ENCODE assay signal across 17 cellular contexts in the genomic region with DNA sequence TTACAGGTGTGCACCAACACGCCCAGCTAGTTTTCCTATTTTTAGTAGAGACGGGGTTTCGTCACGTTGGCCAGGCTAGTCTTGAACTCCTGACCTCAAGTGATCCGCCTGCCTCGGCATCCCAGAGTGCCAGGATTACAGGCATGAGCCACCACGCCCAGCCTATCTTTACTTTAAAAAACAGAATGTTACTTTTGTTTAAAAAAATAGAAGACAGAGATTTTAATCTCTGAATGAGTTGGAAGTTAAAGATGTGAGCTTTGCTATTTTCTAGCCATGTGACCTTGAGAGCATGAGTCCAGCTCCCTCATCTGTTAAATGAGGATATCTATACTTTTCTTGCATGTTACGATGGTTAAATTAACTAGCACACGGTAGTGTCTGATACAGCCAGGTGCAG. TPM values are rescaled to one million over a fixed set of nuclear protein-coding genes. Genes with fewer than 3 reads are reported as not detected.
DNase-seq lines count a peak whose midpoint lies in the region; ATAC-seq, FAIRE-seq and TF ChIP-seq lines count a peak whose summit lies in the region.
"Had no signal": no experiment of that assay in that cellular context is flagged by ENCODE, and none has a peak within 500 bp of the region (broad histone marks: within the 10 kb centered on the region; RNA-seq: fewer than 3 reads in every experiment).

No MANE protein-coding gene starts in this region.

- no peaks in the 10 kb centered on the region; a peak in 1 of 5 replicates for H3K27me3 ChIP-seq in HepG2 (ENCODE audit: control insufficient read depth in 1 of 2, insufficient read depth in 2 of 2, low read length in 2 of 2)
- H3K27me3 ChIP-seq in right lobe of liver, result no peaks in the 10 kb centered on the region
- no peaks in the 10 kb centered on the region for H3K27me3 ChIP-seq in K562 (ENCODE audit: control insufficient read depth in 2 of 2, insufficient read depth in 2 of 2, low read length in 2 of 2)
- no peaks in the 10 kb centered on the region for H3K27me3 ChIP-seq in spleen (replicated peaks in 1 of 7)
- no peaks in the 10 kb centered on the region for H3K27me3 ChIP-seq in vagina
- H3K27me3 ChIP-seq: BLaER1 treated with 17β-estradiol and CSF1 and Interleukin-3, amounts not matched to agents 10 nM and 100 nM had no signal

- ATAC-seq in HepG2 (no peak), right lobe of liver (no peak), K562 (no peak)
- ATAC-seq: CD8-positive, alpha-beta T cell; GM12878 had no signal

- no peaks in the 10 kb centered on the region for H3K9me1 ChIP-seq in K562 (ENCODE audit: control insufficient read depth, insufficient read depth, low read length)

- H3K9me3 ChIP-seq in HepG2 (ENCODE audit: low read length) (no peaks in the 10 kb centered on the region), right lobe of liver (no peaks in the 10 kb centered on the region), K562 (replicated peaks; ENCODE audit: control insufficient read depth, insufficient read depth, low read depth, low read length) (no peaks in the 10 kb centered on the region), spleen (no peaks in the 10 kb centered on the region), vagina (no peaks in the 10 kb centered on the region)
- H3K9me3 ChIP-seq: BLaER1 treated with 17β-estradiol and CSF1 and Interleukin-3, amounts not matched to agents 10 nM and 100 nM had no signal

- no peak for FAIRE-seq in HepG2 (lab: Jason Lieb, UNC)
- FAIRE-seq in K562 (lab: Jason Lieb, UNC), result no peak
- FAIRE-seq: GM12878, GM19239, H1 had no signal

- CTCF ChIA-PET in HepG2 (lab: Yijun Ruan, JAX; ENCODE audit: low intra/inter-chr PET ratio, low total read pairs) (no interaction called here), K562 (lab: Yijun Ruan, JAX; ENCODE audit: low intra/inter-chr PET ratio) (no interaction called here)

- no peak for TF ChIP-seq RAD21 in HepG2 (CRISPR knock-in tag; IDR thresholded peaks at IDR 0.05)
- no peak for TF ChIP-seq RAD21 in K562 (CRISPR knock-in tag; conservative IDR thresholded peaks at IDR 0.05 in 1 of 2, IDR thresholded peaks at IDR 0.05 in 1 of 2)

- no peak overlapping the region for H3K9ac ChIP-seq in HepG2 (ENCODE audit: insufficient read depth, low read depth, low read length)
- no peak overlapping the region for H3K9ac ChIP-seq in K562 (ENCODE audit: insufficient read depth in 1 of 2, low read depth in 2 of 2, low read length in 2 of 2)
- H3K9ac ChIP-seq: BLaER1 treated with 17β-estradiol and CSF1 and Interleukin-3, amounts not matched to agents 10 nM and 100 nM had no signal

- POLR2A ChIA-PET in HepG2 (lab: Yijun Ruan, JAX) (no interaction called here), K562 (lab: Yijun Ruan, JAX) (interaction anchor here (0.6 kb wide), 3 partner anchors 28 to 575 kb away, joined by 3 to 4 read pairs (median 4); no protein-coding TSS in a partner anchor)

- H3K4me3 ChIP-seq in HepG2 (replicated peaks in 1 of 3; ENCODE audit: insufficient read depth in 1 of 3, low read depth in 2 of 3, low read length in 3 of 3) (no peak overlapping the region), right lobe of liver (no peak overlapping the region), K562 (no peak overlapping the region), spleen (no peak overlapping the region), vagina (no peak overlapping the region)
- H3K4me3 ChIP-seq: BLaER1 treated with 17β-estradiol and CSF1 and Interleukin-3, amounts not matched to agents 10 nM and 100 nM; GM12878 had no signal

- TF ChIP-seq EP300 in HepG2 (IDR thresholded peaks at IDR 0.05; ENCODE audit: low read depth in 2 of 2, low read length in 2 of 2) (no peak), HepG2 (CRISPR knock-in tag; IDR thresholded peaks at IDR 0.05; ENCODE audit: borderline replicate concordance) (no peak), K562 (IDR thresholded peaks at IDR 0.05; ENCODE audit: low read length) (no peak)

- H4K20me1 ChIP-seq in HepG2 (ENCODE audit: insufficient read depth, low read length) (no peaks in the 10 kb centered on the region), K562 (replicated peaks; ENCODE audit: control insufficient read depth, insufficient read depth, low read length) (peaks cover under 1% of the 10 kb centered on the region; the same call in 1 of the 2 replicates)

- TF ChIP-seq POLR2A in HepG2 (IDR thresholded peaks at IDR 0.05; ENCODE audit: insufficient read depth in 1 of 2, low read depth in 2 of 2, low read length in 2 of 2) (no peak), right lobe of liver (IDR thresholded peaks at IDR 0.05) (no peak), K562 (conservative IDR thresholded peaks at IDR 0.05) (no peak), spleen (IDR thresholded peaks at IDR 0.05) (no peak), vagina (IDR thresholded peaks at IDR 0.05) (no peak)

- in situ Hi-C loops in HepG2 (cut with HindIII; ENCODE audit: extremely low pct_ligation_motif_present, low pct_unique_long_range_greater_than_20kb) (no loop called here), K562 (cut with MboI) (no loop called here)

- intact Hi-C loops in HepG2 (cut with micrococcal nuclease; ENCODE audit: unreplicated experiment) (loop anchor here (10.0 kb wide), 1 partner anchor 85 kb away; no protein-coding TSS in a partner anchor), right lobe of liver (cut with DNase I) (no loop called here), K562 (cut with micrococcal nuclease) (no loop called here), spleen (cut with DNase I; ENCODE audit: low total_unique reads) (no loop called here), vagina (cut with DNase I) (no loop called here)

- H3K4me1 ChIP-seq in HepG2 (ENCODE audit: insufficient read depth, low read length), result peaks cover 40% of the 10 kb centered on the region
- H3K4me1 ChIP-seq in right lobe of liver, result peaks cover 0 to 11% (median 5%) of the 10 kb centered on the region in 4 donors
- H3K4me1 ChIP-seq in K562 (replicated peaks in 1 of 2; ENCODE audit: control insufficient read depth in 2 of 2, insufficient read depth in 2 of 2, low read length in 2 of 2), result peaks cover 20 to 36% of the 10 kb centered on the region in 2 experiments
- H3K4me1 ChIP-seq in spleen, result peaks cover 0 to 9% (median 4%) of the 10 kb centered on the region in 6 donors
- H3K4me1 ChIP-seq in vagina, result peaks cover 5% of the 10 kb centered on the region

- BruUV-seq in HepG2 (replicated peaks; lab: Mats Ljungman, UMichigan) (no TSS peak), K562 (replicated peaks; lab: Mats Ljungman, UMichigan) (no TSS peak)

- H3K36me3 ChIP-seq in HepG2 (replicated peaks in 1 of 2; ENCODE audit: control insufficient read depth in 1 of 2, insufficient read depth in 2 of 2, low read length in 2 of 2) (no peaks in the 10 kb centered on the region), right lobe of liver (no peaks in the 10 kb centered on the region), K562 (ENCODE audit: control insufficient read depth, insufficient read depth, low read length) (peaks cover 5% of the 10 kb centered on the region; the same call in 1 of the 3 replicates), spleen (no peaks in the 10 kb centered on the region), vagina (no peaks in the 10 kb centered on the region)
- H3K36me3 ChIP-seq: BLaER1 treated with 17β-estradiol and CSF1 and Interleukin-3, amounts not matched to agents 10 nM and 100 nM had no signal

- 6% methylated on average over 9 of the region's 9 CpGs for WGBS in HepG2 (ENCODE audit: low lambda C conversion rate)
- WGBS in right lobe of liver (ENCODE audit: insufficient coverage, low coverage, low lambda C conversion rate, missing lambda C conversion rate), result 66% methylated on average over 9 of the region's 9 CpGs
- WGBS in K562 (ENCODE audit: insufficient coverage, low coverage, missing lambda C conversion rate), result 15% methylated on average over 9 of the region's 9 CpGs
- WGBS in spleen, 5 donors, result 72 to 82% (median 74%) methylated on average over 9 of the region's 9 CpGs

- no peak overlapping the region for H2AFZ ChIP-seq in HepG2 (ENCODE audit: low read length)
- H2AFZ ChIP-seq in K562 (ENCODE audit: low read depth, low read length), result peak overlapping the region; percentile 43

- H3K4me2 ChIP-seq in HepG2 (ENCODE audit: low read depth, low read length) (peak overlapping the region; percentile 23; the same call in 1 of the 2 replicates), K562 (ENCODE audit: insufficient read depth, low read length) (no peak overlapping the region)
- H3K4me2 ChIP-seq: BLaER1 treated with 17β-estradiol and CSF1 and Interleukin-3, amounts not matched to agents 10 nM and 100 nM had no signal

- no peak overlapping the region for H3K27ac ChIP-seq in HepG2 (ENCODE audit: extremely low read length, insufficient read depth, low read length)
- H3K27ac ChIP-seq in right lobe of liver, result no peak overlapping the region
- H3K27ac ChIP-seq in K562 (ENCODE audit: extremely low read depth, low read depth, low read length), result peak overlapping the region; percentile 3; the same call in 1 of the 3 replicates
- H3K27ac ChIP-seq in spleen, result no peak overlapping the region
- H3K27ac ChIP-seq in vagina, result no peak overlapping the region
- H3K27ac ChIP-seq: BLaER1 treated with 17β-estradiol and CSF1 and Interleukin-3, amounts not matched to agents 10 nM and 100 nM had no signal

- H3K79me2 ChIP-seq in HepG2 (ENCODE audit: insufficient read depth, low read length), result peaks cover 8% of the 10 kb centered on the region
- peaks cover 13% of the 10 kb centered on the region for H3K79me2 ChIP-seq in K562 (ENCODE audit: control insufficient read depth, insufficient read depth, low read length)

- TF ChIP-seq CTCF in HepG2 (CRISPR knock-in tag; IDR thresholded peaks at IDR 0.05), result no peak
- no peak for TF ChIP-seq CTCF in right lobe of liver (IDR thresholded peaks at IDR 0.05)
- no peak for TF ChIP-seq CTCF in K562 (IDR thresholded peaks at IDR 0.05 in 2 of 3, conservative IDR thresholded peaks at IDR 0.05 in 1 of 3; ENCODE audit: insufficient read depth in 2 of 3, low read depth in 1 of 3, low read length in 3 of 3)
- no peak for TF ChIP-seq CTCF in spleen (IDR thresholded peaks at IDR 0.05 in 8 of 11, conservative IDR thresholded peaks at IDR 0.05 in 3 of 11)
- no peak for TF ChIP-seq CTCF in vagina (IDR thresholded peaks at IDR 0.05)

- DNase-seq in HepG2 (ENCODE audit: low spot score), result no peak
- DNase-seq in right lobe of liver, result no peak
- no peak for DNase-seq in K562 (ENCODE audit: extremely low read depth in 1 of 4, low spot score in 3 of 4)
- DNase-seq in spleen, result peak; percentile 9
- no peak for DNase-seq in vagina (ENCODE audit: extremely low spot score in 2 of 2)
- DNase-seq in stimulated activated CD8-positive, alpha-beta memory T cell treated with anti-CD3 and anti-CD28 coated beads, Interleukin-4, amount 100 ng/mL, for 48 hours, result no peak
- no peak for DNase-seq in AG08396 (ENCODE audit: low spot score)
- DNase-seq: 8988T; CD8-positive, alpha-beta T cell; DMS 273 treated with DMSO at 0.1 percent for 48 hours; DND-41; EL; H9 had no signal

RNA-seq across cellular contexts. Expression of gene PUM1, which starts 3.9 kb away (rescaled TPM):
- total RNA-seq in HepG2 (2016; rRNA removed; fragmentation: Illumina TruSeq; extraction: Trizol) (64.7 and 84.6 TPM in 2 replicates), right lobe of liver (10 to 100 TPM; 30.9 to 51.6 (median 42.0) TPM), K562 (2014; rRNA removed) (42.9 and 56.3 TPM in 2 replicates), K562 (2014; rRNA removed; fragmentation: Illumina TruSeq; extraction: Trizol) (60.1 and 66.4 TPM in 2 replicates), K562 (2015; rRNA removed; fragmentation: Illumina TruSeq; extraction: Trizol) (55.6 and 56.6 TPM in 2 replicates), K562 (2021) (101 and 104 TPM in 2 replicates), spleen (100 to 1,000 TPM in 4 of 7 donors, 10 to 100 TPM in 3; 78.7 to 122 (median 112) TPM), vagina (88.6 TPM)
- total RNA-seq in HepG2 (2016; cell fraction: cytosol; rRNA removed; fragmentation: Illumina TruSeq; extraction: Trizol; ENCODE audit: low read depth), result 68.9 and 70.1 TPM in 2 replicates
- total RNA-seq in HepG2 (2016; cell fraction: insoluble cytoplasmic fraction; rRNA removed; fragmentation: Illumina TruSeq; extraction: Trizol), result 57.0 and 74.5 TPM in 2 replicates
- 30.6 and 37.0 TPM in 2 replicates for total RNA-seq in HepG2 (2016; cell fraction: membrane; rRNA removed; fragmentation: Illumina TruSeq; extraction: Trizol)
- 99.1 and 105 TPM in 2 replicates for total RNA-seq in HepG2 (2016; cell fraction: nucleus; rRNA removed; fragmentation: Illumina TruSeq; extraction: Trizol)
- polyA plus RNA-seq in HepG2 (2011; rRNA removed) (91.0 and 95.0 TPM in 2 replicates), K562 (2011; rRNA removed) (55.7 and 64.3 TPM in 2 replicates), K562 (2014; fragmentation: Illumina TruSeq; extraction: Trizol) (52.1 and 60.9 TPM in 2 replicates), K562 (2014; fragmentation: Nextera tagmentation; extraction: Ambion mirVana) (10 to 100 TPM; 37.7 to 43.8 TPM), K562 (2014; rRNA removed) (46.4 and 49.5 TPM in 2 replicates), spleen (10 to 100 TPM; 14.9 to 22.3 (median 16.7) TPM)
- 98.1 and 107 TPM in 2 replicates for polyA plus RNA-seq in HepG2 (2011; cell fraction: cytosol; rRNA removed)
- 116 and 134 TPM in 2 replicates for polyA plus RNA-seq in HepG2 (2011; cell fraction: nucleus; rRNA removed)
- 83.5 and 85.2 TPM in 2 replicates for polyA plus RNA-seq in HepG2 (2012)
- 1.5 and 2.0 TPM in 2 replicates for polyA plus RNA-seq in HepG2 (2016; cell fraction: cytosol; fragmentation: Illumina TruSeq; extraction: Trizol; ENCODE audit: low read depth)
- polyA plus RNA-seq in HepG2 (2016; cell fraction: insoluble cytoplasmic fraction; fragmentation: Illumina TruSeq; extraction: Trizol; ENCODE audit: low read depth), result 53.8 and 55.5 TPM in 2 replicates
- 6.6 and 7.3 TPM in 2 replicates for polyA plus RNA-seq in HepG2 (2016; cell fraction: membrane; fragmentation: Illumina TruSeq; extraction: Trizol; ENCODE audit: low read depth)
- polyA plus RNA-seq in HepG2 (2016; cell fraction: nucleus; fragmentation: Illumina TruSeq; extraction: Trizol; ENCODE audit: insufficient read depth, low read depth), result 59.9 and 64.4 TPM in 2 replicates
- polyA minus RNA-seq in HepG2 (2011; rRNA and poly(A)+ RNA removed; ENCODE audit: low replicate concordance), result 428 and 564 TPM in 2 replicates
- 112 and 124 TPM in 2 replicates for polyA minus RNA-seq in HepG2 (2011; cell fraction: cytosol; rRNA and poly(A)+ RNA removed)
- polyA minus RNA-seq in HepG2 (2011; cell fraction: nucleus; rRNA and poly(A)+ RNA removed), result 187 and 190 TPM in 2 replicates
- total RNA-seq in K562 (2011; cell fraction: chromatin; rRNA removed; ENCODE audit: low replicate concordance), result 260 and 263 TPM in 2 replicates
- total RNA-seq in K562 (2011; cell fraction: nucleolus; rRNA removed), result 122 and 134 TPM in 2 replicates
- 144 and 176 TPM in 2 replicates for total RNA-seq in K562 (2011; cell fraction: nucleoplasm; rRNA removed)
- polyA plus RNA-seq in K562 (2011; cell fraction: cytosol; rRNA removed), result 84.5 and 95.2 TPM in 2 replicates
- 131 and 181 TPM in 2 replicates for polyA plus RNA-seq in K562 (2011; cell fraction: nucleus; rRNA removed)
- 60.3 and 92.8 TPM in 2 replicates for polyA plus RNA-seq in K562 (2012)
- polyA minus RNA-seq in K562 (2011; rRNA and poly(A)+ RNA removed), result 300 and 362 TPM in 2 replicates
- polyA minus RNA-seq in K562 (2011; cell fraction: cytosol; rRNA and poly(A)+ RNA removed), result 93.9 and 117 TPM in 2 replicates
- polyA minus RNA-seq in K562 (2011; cell fraction: nucleus; rRNA and poly(A)+ RNA removed), result 116 and 133 TPM in 2 replicates

Comparison
In these comparisons a context has a peak if more than half of its experiments do, and no peak if none do; other contexts are left out.
1. Of the 241 proteins assayed by ChIP-seq in both HepG2 and K562: peak only in HepG2: none; only in K562: ADNP, CC2D1A, CEBPB, DPF2, RAD51, SOX6 and 1 more; in both: none; in neither: 231; mixed calls (peak in some experiments, not most) for 3.